Comparison of ENCODE assay signal across 12 cellular contexts in genomic region chr16:4217246-4218131, GRCh38. TPM values are rescaled to one million over a fixed set of nuclear protein-coding genes. Genes with fewer than 3 reads are reported as not detected.
A peak's percentile ranks its signal among the peaks of the same experiment; 100 is the strongest.
DNase-seq lines count a peak whose midpoint lies in the region; ATAC-seq and TF ChIP-seq lines count a peak whose summit lies in the region.
"Had no signal": no experiment of that assay in that cellular context is flagged by ENCODE, and none has a peak within 500 bp of the region (broad histone marks: within the 10 kb centered on the region; RNA-seq: fewer than 3 reads in every experiment).

No MANE protein-coding gene starts in this region.

- no peak for TF ChIP-seq CTCF in fibroblast of mammary gland (conservative IDR thresholded peaks at IDR 0.05; ENCODE audit: control insufficient read depth, insufficient read depth, low read depth, low read length)
- TF ChIP-seq CTCF in mucosa of descending colon (IDR thresholded peaks at IDR 0.05) = no peak
- TF ChIP-seq CTCF in breast epithelium (IDR thresholded peaks at IDR 0.05) = no peak

- H3K9me3 ChIP-seq in mucosa of descending colon (no peaks in the 10 kb centered on the region), breast epithelium (no peaks in the 10 kb centered on the region)

- peak overlapping the region in 1 of 2 donors; percentile 48 for H3K27ac ChIP-seq in breast epithelium

- peaks cover 8% of the 10 kb centered on the region for H3K4me1 ChIP-seq in mucosa of descending colon (ENCODE audit: low read depth)
- H3K4me1 ChIP-seq in breast epithelium = no peaks in the 10 kb centered on the region

- no peaks in the 10 kb centered on the region for H3K27me3 ChIP-seq in breast epithelium

- DNase-seq in AG08396 (ENCODE audit: low spot score) (peak; percentile 22), NCI-H2227 treated with DMSO at 0.1 percent for 48 hours (lab: John Stamatoyannopoulos, UW) (peak; percentile 10), fibroblast of mammary gland (ENCODE audit: low read depth) (peak; percentile 50), mucosa of descending colon (peak in 2 of 3 donors; percentile 63 to 74), breast epithelium (ENCODE audit: low spot score in 2 of 2) (no peak), dedifferentiated amniotic fluid mesenchymal stem cell (ENCODE audit: extremely low spot score) (no peak)
- DNase-seq in activated T-cell treated with anti-CD3 and anti-CD28 coated beads, Interleukin-2, amount 50 U/mL, for 48 hours = no peak
- DNase-seq: activated effector memory CD4-positive, alpha-beta T cell treated with anti-CD3 and anti-CD28 coated beads, Interleukin-2, amount 50 U/mL, for 16 hours; effector memory CD4-positive, alpha-beta T cell; kidney glomerular epithelial cell had no signal

- intact Hi-C loops in mucosa of descending colon (cut with DNase I, micrococcal nuclease) = no loop called here
- intact Hi-C loops in breast epithelium (cut with DNase I; ENCODE audit: low total_unique reads) = no loop called here

- ATAC-seq in mucosa of descending colon = peak; percentile 68
- no peak for ATAC-seq in GM21528 (IDR thresholded peaks at IDR 0.05; ENCODE audit: low FRiP score, unreplicated experiment)
- ATAC-seq: stimulated activated memory B cell treated with anti-CD40 and anti-IgM and Interleukin-4, amounts not matched to agents 10 μg/mL and 1 μg/mL and 100 μg/mL, for 72 hours had no signal

- H3K36me3 ChIP-seq in mucosa of descending colon (ENCODE audit: low read depth) (no peaks in the 10 kb centered on the region), breast epithelium (no peaks in the 10 kb centered on the region)

- H3K4me3 ChIP-seq in fibroblast of mammary gland (ENCODE audit: control insufficient read depth, low read depth, low read length) = no peak overlapping the region
- H3K4me3 ChIP-seq in mucosa of descending colon = no peak overlapping the region
- peak overlapping the region in 1 of 3 donors; percentile 25 for H3K4me3 ChIP-seq in breast epithelium

- no peak for TF ChIP-seq POLR2A in breast epithelium (IDR thresholded peaks at IDR 0.05)

RNA-seq across cellular contexts. Expression of gene SRL, which starts 24.4 kb away (rescaled TPM):
- total RNA-seq in mucosa of descending colon (1 to 10 TPM in 1 of 3 donors, under 1 TPM in 2; 0.35 to 1.2 (median 0.41) TPM), breast epithelium (under 1 TPM; 0.32 to 0.98 (median 0.44) TPM)

RNA-seq across cellular contexts. Expression of gene TFAP4, which starts 55.3 kb away (rescaled TPM):
- total RNA-seq in mucosa of descending colon = 10 to 100 TPM in 2 of 3 donors, 1 to 10 TPM in 1; 10.0 to 12.2 (median 12.1) TPM
- 1 to 10 TPM; 4.6 to 7.2 (median 6.2) TPM for total RNA-seq in breast epithelium

Comparison
In these comparisons a context has a peak if more than half of its experiments do, and no peak if none do; other contexts are left out.
1. DNase-seq: peak in AG08396 (single experiment), NCI-H2227 treated with DMSO at 0.1 percent for 48 hours (single experiment), fibroblast of mammary gland (single experiment) and mucosa of descending colon (2 of 3); none in activated T-cell treated with anti-CD3 and anti-CD28 coated beads, Interleukin-2, amount 50 U/mL, for 48 hours (0 of 2), breast epithelium (0 of 2) and dedifferentiated amniotic fluid mesenchymal stem cell (single experiment).